23 cellular contexts compared by ENCODE assay signal in genomic region chr5:152912924-152913323, GRCh38.
"Had no signal": no experiment of that assay in that cellular context is flagged by ENCODE, and none has a peak within 500 bp of the region (broad histone marks: within the 10 kb centered on the region; RNA-seq: fewer than 3 reads in every experiment).

No MANE protein-coding gene starts in this region.

- H3K27me3 ChIP-seq: colonic mucosa, dorsolateral prefrontal cortex, esophagus muscularis mucosa, esophagus squamous epithelium, foreskin keratinocyte, gastrocnemius medialis, gastroesophageal sphincter, heart left ventricle, heart right ventricle had no signal

- H3K27ac ChIP-seq: colonic mucosa, coronary artery, dorsolateral prefrontal cortex, epithelial cell of prostate, esophagus muscularis mucosa, esophagus squamous epithelium, foreskin keratinocyte, gastrocnemius medialis, gastroesophageal sphincter, heart left ventricle, heart right ventricle had no signal

- H3K4me1 ChIP-seq: colonic mucosa, esophagus muscularis mucosa, esophagus squamous epithelium, foreskin keratinocyte, gastrocnemius medialis, gastroesophageal sphincter, heart left ventricle, heart right ventricle had no signal

- H3K9me3 ChIP-seq: colonic mucosa, esophagus muscularis mucosa, esophagus squamous epithelium, gastrocnemius medialis, gastroesophageal sphincter had no signal

- H3K4me3 ChIP-seq: colonic mucosa, coronary artery, dorsolateral prefrontal cortex, esophagus muscularis mucosa, esophagus squamous epithelium, gastrocnemius medialis, gastroesophageal sphincter, heart left ventricle, heart right ventricle had no signal

- H3K36me3 ChIP-seq: colonic mucosa, esophagus muscularis mucosa, esophagus squamous epithelium, gastrocnemius medialis, gastroesophageal sphincter, heart left ventricle, heart right ventricle had no signal

- DNase-seq: colonic mucosa; cortex of kidney; dermis blood vessel endothelial cell; dorsolateral prefrontal cortex; effector CD4-positive, alpha-beta T cell; effector CD8-positive, alpha-beta T cell; effector memory CD4-positive, alpha-beta T cell; effector memory CD8-positive, alpha-beta T cell; endodermal cell; erythroblast; esophagus squamous epithelium; foreskin fibroblast; foreskin keratinocyte; foreskin melanocyte; gastrocnemius medialis; glutamatergic neuron; head of caudate nucleus; heart left ventricle; heart right ventricle had no signal
